In the genomic region with DNA sequence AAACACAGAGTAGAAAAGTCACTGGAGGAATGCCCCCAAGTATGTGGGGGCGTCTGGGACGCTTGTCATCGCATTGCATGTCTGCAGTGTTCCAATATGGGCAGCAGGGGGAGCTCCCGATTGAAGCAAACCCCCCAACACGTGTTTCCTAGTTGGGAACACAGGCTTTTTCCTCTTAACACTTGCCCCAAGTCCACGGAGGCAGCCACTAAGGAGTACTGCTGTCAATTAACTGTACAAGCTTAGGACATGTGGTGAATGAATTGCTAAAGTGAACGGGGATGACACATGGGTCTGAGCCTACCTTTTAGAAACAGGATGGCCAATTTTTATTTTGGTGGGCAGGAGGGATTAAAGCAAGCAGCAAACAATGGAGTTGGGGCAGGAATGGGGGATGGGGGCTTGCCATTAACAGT, we compare ENCODE assay signal across 8 cellular contexts.
A peak's percentile ranks its signal among the peaks of the same experiment; 100 is the strongest.
DNase-seq lines count a peak whose midpoint lies in the region; ATAC-seq lines count a peak whose summit lies in the region.

No MANE protein-coding gene starts in this region.

- ATAC-seq in GM21367 (IDR thresholded peaks at IDR 0.05; ENCODE audit: unreplicated experiment): peak; percentile 64

- intact Hi-C loops in posterior cingulate gyrus (cut with DNase I): loop anchor here (10.0 kb wide), 1 partner anchor 1040 kb away; no protein-coding TSS in a partner anchor

- DNase-seq in activated effector memory CD4-positive, alpha-beta T cell treated with anti-CD3 and anti-CD28 coated beads, Interleukin-2, amount 50 U/mL, for 16 hours: peak; percentile 64
- DNase-seq in activated effector memory CD4-positive, alpha-beta T cell treated with Interleukin-2 at 50 U/mL for 16 hours: no peak
- peak; percentile 22 for DNase-seq in HPDE6-E6E7 (ENCODE audit: extremely low spot score)
- peak; percentile 10 for DNase-seq in SKM-1 (lab: John Stamatoyannopoulos, UW; ENCODE audit: unreplicated experiment)
- peak; percentile 33 for DNase-seq in fibroblast of the conjunctiva (ENCODE audit: low read depth)
- peak; percentile 33 to 95 (median 64) for DNase-seq in posterior cingulate gyrus
- no peak for DNase-seq in activated naive CD4-positive, alpha-beta T cell treated with anti-CD3 and anti-CD28 coated beads, Interleukin-2, amount 50 U/mL, for 16 hours

Comparison
In these comparisons a context has a peak if more than half of its experiments do, and no peak if none do; other contexts are left out.
1. DNase-seq: peak in activated effector memory CD4-positive, alpha-beta T cell treated with anti-CD3 and anti-CD28 coated beads, Interleukin-2, amount 50 U/mL, for 16 hours (single experiment), HPDE6-E6E7 (single experiment), SKM-1 (single experiment), fibroblast of the conjunctiva (single experiment) and posterior cingulate gyrus (10 of 10); none in activated effector memory CD4-positive, alpha-beta T cell treated with Interleukin-2 at 50 U/mL for 16 hours (single experiment) and activated naive CD4-positive, alpha-beta T cell treated with anti-CD3 and anti-CD28 coated beads, Interleukin-2, amount 50 U/mL, for 16 hours (single experiment).